1 cellular context compared by ENCODE assay signal in genomic region chr18:23924813-23925212, GRCh38.
TF ChIP-seq lines count a peak whose summit lies in the region.

No MANE protein-coding gene starts in this region.

TF ChIP-seq in GM23338, 12 proteins besides CTCF, POLR2A, EP300 and RAD21 (continued from another document):
- TF ChIP-seq REST (IDR thresholded peaks at IDR 0.05; ENCODE audit: unreplicated experiment): no peak
- no peak for TF ChIP-seq EZH2phosphoT487 (IDR thresholded peaks at IDR 0.05; ENCODE audit: unreplicated experiment)
- no peak for TF ChIP-seq STAT1 (IDR thresholded peaks at IDR 0.05; ENCODE audit: unreplicated experiment)
- TF ChIP-seq NANOG (IDR thresholded peaks at IDR 0.05; ENCODE audit: borderline replicate concordance): no peak
- no peak for TF ChIP-seq ETS1 (IDR thresholded peaks at IDR 0.05)
